Comparison of ENCODE assay signal across 41 cellular contexts in genomic region chrX:54812306-54812705, GRCh38. TPM values are rescaled to one million over a fixed set of nuclear protein-coding genes. Genes with fewer than 3 reads are reported as not detected.
"Had no signal": no experiment of that assay in that cellular context is flagged by ENCODE, and none has a peak within 500 bp of the region (broad histone marks: within the 10 kb centered on the region; RNA-seq: fewer than 3 reads in every experiment).

No MANE protein-coding gene starts in this region.

- H3K27ac Mint-ChIP-seq: activated CD4-positive, alpha-beta memory T cell treated with anti-CD3 and anti-CD28 coated beads, Interleukin-2, amount 10 ng/mL, durations not matched to agents 7 days and 5 days; activated CD4-positive, alpha-beta T cell treated with anti-CD3 and anti-CD28 coated beads for 36 hours; activated CD4-positive, alpha-beta T cell treated with anti-CD3 and anti-CD28 coated beads, Interleukin-2, amount 10 ng/mL, durations not matched to agents 7 days and 5 days; activated CD8-positive, alpha-beta memory T cell treated with anti-CD3 and anti-CD28 coated beads, Interleukin-2, amount 10 ng/mL, durations not matched to agents 7 days and 5 days; activated CD8-positive, alpha-beta T cell treated with anti-CD3 and anti-CD28 coated beads, Interleukin-2, amount 10 ng/mL, durations not matched to agents 7 days and 5 days; activated naive CD4-positive, alpha-beta T cell treated with anti-CD3 and anti-CD28 coated beads, Interleukin-2, amount 10 ng/mL, durations not matched to agents 7 days and 5 days; activated naive CD4-positive, alpha-beta T cell treated with anti-CD3 and anti-CD28 coated beads, Interleukin-2, amount 50 U/mL, for 24 hours; activated naive CD8-positive, alpha-beta T cell; activated naive CD8-positive, alpha-beta T cell treated with anti-CD3 and anti-CD28 coated beads, Interleukin-2, amount 10 ng/mL, durations not matched to agents 7 days and 5 days; activated naive CD8-positive, alpha-beta T cell treated with anti-CD3 and anti-CD28 coated beads, Interleukin-2, amount 50 U/mL, for 24 hours; activated T-cell treated with anti-CD3 and anti-CD28 coated beads, Interleukin-2, amount 50 U/mL, for 24 hours; activated T-helper 2 cell treated with anti-CD3 and anti-CD28 coated beads, Interferon-gamma antibody, Interleukin-2, Interleukin-4, amounts not matched to agents 10 μg/mL and 5 μg/mL and 100 μg/mL, durations not matched to agents 14 hours and 24 hours and 36 hours; T-helper 1 cell treated with Interleukin-12 subunit alpha and Interleukin-12 subunit beta and Interleukin-4 antibody, amounts not matched to agents 30 μg/mL and 1 μg/mL, for 36 hours; T-helper 2 cell treated with Interferon-gamma antibody and Interleukin-4, amounts not matched to agents 5 μg/mL and 100 μg/mL, for 36 hours; WTC11 had no signal

- H3K27me3 ChIP-seq: ascending aorta, body of pancreas, brain microvascular endothelial cell, cardiac muscle cell had no signal

- H3K4me1 Mint-ChIP-seq: WTC11 had no signal

- H3K4me3 Mint-ChIP-seq: activated CD4-positive, alpha-beta memory T cell treated with anti-CD3 and anti-CD28 coated beads, Interleukin-2, amount 10 ng/mL, durations not matched to agents 7 days and 5 days; activated CD4-positive, alpha-beta T cell treated with anti-CD3 and anti-CD28 coated beads for 36 hours; activated CD4-positive, alpha-beta T cell treated with anti-CD3 and anti-CD28 coated beads, Interleukin-2, amount 10 ng/mL, durations not matched to agents 7 days and 5 days; activated CD8-positive, alpha-beta memory T cell treated with anti-CD3 and anti-CD28 coated beads, Interleukin-2, amount 10 ng/mL, durations not matched to agents 7 days and 5 days; activated CD8-positive, alpha-beta T cell treated with anti-CD3 and anti-CD28 coated beads, Interleukin-2, amount 10 ng/mL, durations not matched to agents 7 days and 5 days; activated naive CD4-positive, alpha-beta T cell treated with anti-CD3 and anti-CD28 coated beads, Interleukin-2, amount 10 ng/mL, durations not matched to agents 7 days and 5 days; activated naive CD4-positive, alpha-beta T cell treated with anti-CD3 and anti-CD28 coated beads, Interleukin-2, amount 50 U/mL, for 24 hours; activated naive CD8-positive, alpha-beta T cell; activated naive CD8-positive, alpha-beta T cell treated with anti-CD3 and anti-CD28 coated beads, Interleukin-2, amount 10 ng/mL, durations not matched to agents 7 days and 5 days; activated naive CD8-positive, alpha-beta T cell treated with anti-CD3 and anti-CD28 coated beads, Interleukin-2, amount 50 U/mL, for 24 hours; activated T-cell treated with anti-CD3 and anti-CD28 coated beads, Interleukin-2, amount 50 U/mL, for 24 hours; central memory CD8-positive, alpha-beta T cell; T-helper 1 cell treated with Interleukin-12 subunit alpha and Interleukin-12 subunit beta and Interleukin-4 antibody, amounts not matched to agents 30 μg/mL and 1 μg/mL, for 36 hours; T-helper 2 cell treated with Interferon-gamma antibody and Interleukin-4, amounts not matched to agents 5 μg/mL and 100 μg/mL, for 36 hours; WTC11 had no signal

- DNase-seq: activated CD4-positive, alpha-beta memory T cell treated with anti-CD3 and anti-CD28 coated beads, Interleukin-2, amount 10 ng/mL, durations not matched to agents 7 days and 5 days; activated CD4-positive, alpha-beta T cell treated with anti-CD3 and anti-CD28 coated beads for 1 hour; activated CD4-positive, alpha-beta T cell treated with anti-CD3 and anti-CD28 coated beads for 36 hours; activated CD4-positive, alpha-beta T cell treated with anti-CD3 and anti-CD28 coated beads for 48 hours; activated CD4-positive, alpha-beta T cell treated with anti-CD3 and anti-CD28 coated beads, Interleukin-2, amount 10 ng/mL, durations not matched to agents 7 days and 5 days; activated CD4-positive, alpha-beta T cell treated with anti-CD3 and anti-CD28 coated beads, Interleukin-2, amount 50 U/mL, for 48 hours; activated CD4-positive, CD25-positive, alpha-beta regulatory T cell; activated CD8-positive, alpha-beta memory T cell treated with anti-CD3 and anti-CD28 coated beads for 24 hours; activated CD8-positive, alpha-beta memory T cell treated with anti-CD3 and anti-CD28 coated beads, Interleukin-2, amount 10 ng/mL, durations not matched to agents 7 days and 5 days; activated CD8-positive, alpha-beta memory T cell treated with anti-CD3 and anti-CD28 coated beads, Interleukin-2, amount 50 U/mL, for 48 hours; activated CD8-positive, alpha-beta T cell treated with anti-CD3 and anti-CD28 coated beads, Interleukin-2, amount 10 ng/mL, durations not matched to agents 7 days and 5 days; activated effector memory CD4-positive, alpha-beta T cell treated with Interleukin-2 at 50 U/mL for 16 hours; activated gamma-delta T cell; activated naive CD4-positive, alpha-beta T cell treated with anti-CD3 and anti-CD28 coated beads, Interleukin-2, amount 10 ng/mL, durations not matched to agents 7 days and 5 days; activated naive CD4-positive, alpha-beta T cell treated with Interleukin-2 at 50 U/mL for 16 hours; activated naive CD8-positive, alpha-beta T cell treated with anti-CD3 and anti-CD28 coated beads, Interleukin-2, amount 10 ng/mL, durations not matched to agents 7 days and 5 days; activated naive CD8-positive, alpha-beta T cell treated with anti-CD3 and anti-CD28 coated beads, Interleukin-2, amount 50 U/mL, for 24 hours; activated T-cell treated with anti-CD3 and anti-CD28 coated beads, Interleukin-2, amount 50 U/mL, for 24 hours; activated T-cell treated with anti-CD3 and anti-CD28 coated beads, Interleukin-2, amount 50 U/mL, for 48 hours; amygdala; anterior cingulate cortex; body of pancreas; brain microvascular endothelial cell; caudate nucleus; cerebellar nuclear complex; T-helper 1 cell; T-helper 2 cell; T-helper 9 cell; WERI-Rb-1 had no signal

- H3K9me3 Mint-ChIP-seq: activated CD4-positive, alpha-beta memory T cell treated with anti-CD3 and anti-CD28 coated beads, Interleukin-2, amount 10 ng/mL, durations not matched to agents 7 days and 5 days; activated CD4-positive, alpha-beta T cell treated with anti-CD3 and anti-CD28 coated beads, Interleukin-2, amount 10 ng/mL, durations not matched to agents 7 days and 5 days; activated naive CD4-positive, alpha-beta T cell treated with anti-CD3 and anti-CD28 coated beads, Interleukin-2, amount 10 ng/mL, durations not matched to agents 7 days and 5 days; activated naive CD4-positive, alpha-beta T cell treated with anti-CD3 and anti-CD28 coated beads, Interleukin-2, amount 50 U/mL, for 24 hours; activated naive CD8-positive, alpha-beta T cell treated with anti-CD3 and anti-CD28 coated beads, Interleukin-2, amount 10 ng/mL, durations not matched to agents 7 days and 5 days; activated naive CD8-positive, alpha-beta T cell treated with anti-CD3 and anti-CD28 coated beads, Interleukin-2, amount 50 U/mL, for 24 hours; activated T-cell treated with anti-CD3 and anti-CD28 coated beads, Interleukin-2, amount 50 U/mL, for 24 hours; activated T-helper 2 cell treated with anti-CD3 and anti-CD28 coated beads, Interferon-gamma antibody, Interleukin-2, Interleukin-4, amounts not matched to agents 10 μg/mL and 5 μg/mL and 100 μg/mL, durations not matched to agents 14 hours and 24 hours and 36 hours; central memory CD8-positive, alpha-beta T cell; T-helper 1 cell treated with Interleukin-12 subunit alpha and Interleukin-12 subunit beta and Interleukin-4 antibody, amounts not matched to agents 30 μg/mL and 1 μg/mL, for 36 hours; T-helper 2 cell treated with Interferon-gamma antibody and Interleukin-4, amounts not matched to agents 5 μg/mL and 100 μg/mL, for 36 hours; WTC11 had no signal

- ATAC-seq: activated CD4-positive, alpha-beta T cell treated with anti-CD3 and anti-CD28 coated beads for 36 hours; activated CD4-positive, CD25-positive, alpha-beta regulatory T cell treated with anti-CD3 and anti-CD28 coated beads, Interleukin-2, amount 50 U/mL, for 24 hours; activated CD8-positive, alpha-beta memory T cell treated with anti-CD3 and anti-CD28 coated beads, Interleukin-2, amount 10 ng/mL, durations not matched to agents 7 days and 5 days; activated CD8-positive, alpha-beta T cell treated with anti-CD3 and anti-CD28 coated beads, Interleukin-2, amount 10 ng/mL, durations not matched to agents 7 days and 5 days; activated naive CD8-positive, alpha-beta T cell treated with anti-CD3 and anti-CD28 coated beads, Interleukin-2, amount 50 U/mL, for 24 hours; body of pancreas; WTC11 had no signal

- H3K27me3 Mint-ChIP-seq: activated CD4-positive, alpha-beta memory T cell treated with anti-CD3 and anti-CD28 coated beads, Interleukin-2, amount 10 ng/mL, durations not matched to agents 7 days and 5 days; activated CD4-positive, alpha-beta T cell treated with anti-CD3 and anti-CD28 coated beads for 36 hours; activated CD8-positive, alpha-beta memory T cell treated with anti-CD3 and anti-CD28 coated beads, Interleukin-2, amount 10 ng/mL, durations not matched to agents 7 days and 5 days; activated naive CD4-positive, alpha-beta T cell treated with anti-CD3 and anti-CD28 coated beads, Interleukin-2, amount 50 U/mL, for 24 hours; activated naive CD8-positive, alpha-beta T cell; central memory CD8-positive, alpha-beta T cell had no signal

- H3K4me3 ChIP-seq: ascending aorta, body of pancreas, breast epithelium, cardiac muscle cell had no signal

- H3K36me3 ChIP-seq: breast epithelium had no signal

- FAIRE-seq: TTC549 had no signal

RNA-seq across cellular contexts. Expression of gene ITIH6, which starts 14.3 kb away (rescaled TPM):
- total RNA-seq: activated CD4-positive, alpha-beta memory T cell treated with anti-CD3 and anti-CD28 coated beads, Interleukin-2, amount 10 ng/mL, durations not matched to agents 7 days and 5 days; activated CD4-positive, alpha-beta T cell treated with anti-CD3 and anti-CD28 coated beads for 36 hours; activated CD4-positive, alpha-beta T cell treated with anti-CD3 and anti-CD28 coated beads, Interleukin-2, amount 10 ng/mL, durations not matched to agents 7 days and 5 days; activated CD8-positive, alpha-beta memory T cell treated with anti-CD3 and anti-CD28 coated beads, Interleukin-2, amount 10 ng/mL, durations not matched to agents 7 days and 5 days; activated CD8-positive, alpha-beta T cell treated with anti-CD3 and anti-CD28 coated beads, Interleukin-2, amount 10 ng/mL, durations not matched to agents 7 days and 5 days; activated naive CD8-positive, alpha-beta T cell treated with anti-CD3 and anti-CD28 coated beads, Interleukin-2, amount 10 ng/mL, durations not matched to agents 7 days and 5 days; activated T-helper 2 cell treated with anti-CD3 and anti-CD28 coated beads, Interferon-gamma antibody, Interleukin-2, Interleukin-4, amounts not matched to agents 10 μg/mL and 5 μg/mL and 100 μg/mL, durations not matched to agents 14 hours and 24 hours and 36 hours; ascending aorta; body of pancreas had no signal
